Comparison of ENCODE assay signal across 13 cellular contexts in genomic region chr3:181838940-181839914, GRCh38.
DNase-seq lines count a peak whose midpoint lies in the region; ATAC-seq and TF ChIP-seq lines count a peak whose summit lies in the region.
"Had no signal": no experiment of that assay in that cellular context is flagged by ENCODE, and none has a peak within 500 bp of the region (broad histone marks: within the 10 kb centered on the region; RNA-seq: fewer than 3 reads in every experiment).

No MANE protein-coding gene starts in this region.

- no peaks in the 10 kb centered on the region for H3K27me3 Mint-ChIP-seq in activated CD4-positive, alpha-beta memory T cell treated with anti-CD3 and anti-CD28 coated beads for 36 hours
- no peaks in the 10 kb centered on the region for H3K27me3 Mint-ChIP-seq in nephron progenitor cell (ENCODE audit: low read depth, poor library complexity)

- WGBS in lower leg skin, 2 donors, result 70% methylated on average over 18 of the region's 18 CpGs
- WGBS in adrenal gland, 4 donors, result 76 to 81% (median 79%) methylated on average over 17 to 18 of the region's 18 CpGs

- no peak for TF ChIP-seq POLR2A in lower leg skin (IDR thresholded peaks at IDR 0.05)
- TF ChIP-seq POLR2A in adrenal gland (IDR thresholded peaks at IDR 0.05), result no peak

- no peaks in the 10 kb centered on the region for H3K4me1 ChIP-seq in adrenal gland (replicated peaks in 1 of 2)

- no peaks in the 10 kb centered on the region for H3K9me3 ChIP-seq in adrenal gland (replicated peaks in 1 of 3)

- H3K36me3 Mint-ChIP-seq in activated CD4-positive, alpha-beta memory T cell treated with anti-CD3 and anti-CD28 coated beads for 36 hours, result no peaks in the 10 kb centered on the region
- no peaks in the 10 kb centered on the region for H3K36me3 Mint-ChIP-seq in nephron progenitor cell (ENCODE audit: low read depth)

- H3K27ac ChIP-seq in epithelial cell of prostate (peak overlapping the region; percentile 17), adrenal gland (no peak overlapping the region)
- H3K27ac ChIP-seq: skin epidermis had no signal

- no peak overlapping the region for H3K27ac Mint-ChIP-seq in activated CD4-positive, alpha-beta memory T cell treated with anti-CD3 and anti-CD28 coated beads for 36 hours
- no peak overlapping the region for H3K27ac Mint-ChIP-seq in nephron progenitor cell
- H3K27ac Mint-ChIP-seq: activated CD8-positive, alpha-beta T cell treated with anti-CD3 and anti-CD28 coated beads for 36 hours had no signal

- intact Hi-C loops in lower leg skin (cut with DNase I; ENCODE audit: low total_unique reads), result no loop called here
- intact Hi-C loops in activated CD4-positive, alpha-beta memory T cell treated with anti-CD3 and anti-CD28 coated beads for 36 hours (cut with micrococcal nuclease), result no loop called here
- intact Hi-C loops in adrenal gland (cut with DNase I), result no loop called here

- H3K27me3 ChIP-seq in adrenal gland, result no peaks in the 10 kb centered on the region

- no peak overlapping the region for H3K4me3 Mint-ChIP-seq in activated CD4-positive, alpha-beta memory T cell treated with anti-CD3 and anti-CD28 coated beads for 36 hours
- H3K4me3 Mint-ChIP-seq in nephron progenitor cell, result no peak overlapping the region
- H3K4me3 Mint-ChIP-seq: activated CD8-positive, alpha-beta T cell treated with anti-CD3 and anti-CD28 coated beads for 36 hours had no signal

- H3K9me3 Mint-ChIP-seq in activated CD4-positive, alpha-beta memory T cell treated with anti-CD3 and anti-CD28 coated beads for 36 hours, result no peaks in the 10 kb centered on the region
- no peaks in the 10 kb centered on the region for H3K9me3 Mint-ChIP-seq in nephron progenitor cell
- H3K9me3 Mint-ChIP-seq: activated CD8-positive, alpha-beta T cell treated with anti-CD3 and anti-CD28 coated beads for 36 hours had no signal

- peak; percentile 23 for ATAC-seq in HG03469 (IDR thresholded peaks at IDR 0.05; ENCODE audit: unreplicated experiment)
- ATAC-seq: activated CD8-positive, alpha-beta T cell treated with anti-CD3 and anti-CD28 coated beads for 36 hours had no signal

- no peak for TF ChIP-seq CTCF in lower leg skin (IDR thresholded peaks at IDR 0.05)
- no peak for TF ChIP-seq CTCF in adrenal gland (IDR thresholded peaks at IDR 0.05)
- no peak for TF ChIP-seq CTCF in nephron progenitor cell (IDR thresholded peaks at IDR 0.05)

- H3K4me1 Mint-ChIP-seq in activated CD4-positive, alpha-beta memory T cell treated with anti-CD3 and anti-CD28 coated beads for 36 hours (ENCODE audit: low read depth), result no peaks in the 10 kb centered on the region
- H3K4me1 Mint-ChIP-seq in nephron progenitor cell, result peaks cover 4% of the 10 kb centered on the region

- H3K36me3 ChIP-seq in adrenal gland (replicated peaks in 1 of 2), result no peaks in the 10 kb centered on the region

- no peak overlapping the region for H3K4me3 ChIP-seq in lower leg skin (ENCODE audit: low read depth, poor library complexity, severe bottlenecking)
- H3K4me3 ChIP-seq in adrenal gland, result no peak overlapping the region
- H3K4me3 ChIP-seq: skin epidermis had no signal

- CTCF ChIA-PET in activated CD4-positive, alpha-beta memory T cell treated with anti-CD3 and anti-CD28 coated beads for 36 hours (lab: Charles Lee), result no interaction called here

- POLR2A ChIA-PET in activated CD4-positive, alpha-beta memory T cell treated with anti-CD3 and anti-CD28 coated beads for 36 hours (lab: Charles Lee), result no interaction called here

- peak; percentile 93 for DNase-seq in DMS153 (lab: John Stamatoyannopoulos, UW)
- peak; percentile 76 for DNase-seq in NCI-H345 (lab: John Stamatoyannopoulos, UW)
- no peak for DNase-seq in epithelial cell of prostate (ENCODE audit: low read depth, low spot score)
- no peak for DNase-seq in lower leg skin (ENCODE audit: low spot score in 2 of 2)
- DNase-seq in activated CD4-positive, alpha-beta memory T cell treated with anti-CD3 and anti-CD28 coated beads for 36 hours, result no peak
- no peak for DNase-seq in adrenal gland
- DNase-seq in nephron progenitor cell, result no peak
- DNase-seq: activated CD8-positive, alpha-beta T cell treated with anti-CD3 and anti-CD28 coated beads for 36 hours; anterior cingulate cortex; foreskin fibroblast; GOT3 had no signal

Comparison
In these comparisons a context has a peak if more than half of its experiments do, and no peak if none do; other contexts are left out.
1. DNase-seq: peak in DMS153 (single experiment) and NCI-H345 (single experiment); none in epithelial cell of prostate (single experiment), lower leg skin (0 of 2), activated CD4-positive, alpha-beta memory T cell treated with anti-CD3 and anti-CD28 coated beads for 36 hours (single experiment), adrenal gland (0 of 7) and nephron progenitor cell (single experiment).